In the genomic region with DNA sequence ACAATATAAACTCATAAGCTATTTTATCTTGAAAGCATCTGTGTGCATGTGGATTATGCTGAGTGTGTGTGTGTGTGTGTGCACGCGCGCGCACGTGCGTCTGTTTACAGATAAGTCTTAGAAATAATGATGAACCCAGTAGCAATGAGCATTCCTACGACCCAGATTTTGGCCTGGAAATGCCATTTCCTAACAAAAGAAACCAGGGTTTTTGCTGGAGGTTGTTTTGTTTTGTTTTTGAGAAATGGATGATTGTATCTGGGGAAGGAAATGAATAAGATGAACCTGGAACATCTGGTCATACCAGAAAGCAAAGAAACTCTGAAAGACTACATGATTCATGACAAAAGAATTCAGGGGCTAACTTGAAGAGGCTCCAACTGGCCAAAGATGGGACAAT, we compare ENCODE assay signal across 18 cellular contexts. TPM values are rescaled to one million over a fixed set of nuclear protein-coding genes. Genes with fewer than 3 reads are reported as not detected.
A peak's percentile ranks its signal among the peaks of the same experiment; 100 is the strongest.
DNase-seq lines count a peak whose midpoint lies in the region; ATAC-seq, FAIRE-seq and TF ChIP-seq lines count a peak whose summit lies in the region.
"Had no signal": no experiment of that assay in that cellular context is flagged by ENCODE, and none has a peak within 500 bp of the region (broad histone marks: within the 10 kb centered on the region; RNA-seq: fewer than 3 reads in every experiment).

No MANE protein-coding gene starts in this region.

- peaks cover 22% of the 10 kb centered on the region for H3K4me1 Mint-ChIP-seq in MCF 10A (ENCODE audit: insufficient read depth, unreplicated experiment)
- H3K4me1 Mint-ChIP-seq: immature natural killer cell, naive B cell had no signal

- H3K27ac ChIP-seq in breast epithelium (no peak overlapping the region), foreskin keratinocyte (no peak overlapping the region), testis (no peak overlapping the region)
- H3K27ac ChIP-seq: ascending aorta, skin epidermis, thyroid gland had no signal

- H3K36me3 Mint-ChIP-seq in MCF 10A (ENCODE audit: insufficient read depth, unreplicated experiment) = no peaks in the 10 kb centered on the region
- H3K36me3 Mint-ChIP-seq: immature natural killer cell, naive B cell had no signal

- POLR2A ChIA-PET in MCF 10A (lab: Yijun Ruan, JAX) = interaction anchor here (0.6 to 4.4 kb wide), 3 partner anchors 9 to 165 kb away, joined by 4 to 19 read pairs (median 4); a partner anchor contains a TSS

- H3K36me3 ChIP-seq in breast epithelium (no peaks in the 10 kb centered on the region), testis (ENCODE audit: low read depth, missing control alignments) (no peaks in the 10 kb centered on the region)
- H3K36me3 ChIP-seq: ascending aorta, thyroid gland had no signal

- WGBS in testis, 2 donors = 75 to 84% methylated on average over 7 of the region's 7 CpGs

- H3K9me3 ChIP-seq in breast epithelium (no peaks in the 10 kb centered on the region), testis (no peaks in the 10 kb centered on the region)
- H3K9me3 ChIP-seq: ascending aorta, thyroid gland had no signal

- peak; percentile 90 for ATAC-seq in foreskin keratinocyte

- peak overlapping the region; percentile 75 for H3K27ac Mint-ChIP-seq in MCF 10A (ENCODE audit: low read depth, unreplicated experiment)
- H3K27ac Mint-ChIP-seq: immature natural killer cell; naive B cell; T-helper 1 cell treated with Interleukin-12 subunit alpha and Interleukin-12 subunit beta and Interleukin-4 antibody, amounts not matched to agents 30 μg/mL and 1 μg/mL, for 36 hours had no signal

- H3K4me3 ChIP-seq in breast epithelium = no peak overlapping the region
- no peak overlapping the region for H3K4me3 ChIP-seq in astrocyte of the cerebellum (ENCODE audit: low read depth, low read length)
- H3K4me3 ChIP-seq in testis = no peak overlapping the region
- H3K4me3 ChIP-seq: ascending aorta, skin epidermis, thyroid gland had no signal

- DNase-seq in MCF 10A (ENCODE audit: unreplicated experiment) (peak; percentile 76), breast epithelium (ENCODE audit: low spot score in 2 of 2) (no peak), astrocyte of the cerebellum (ENCODE audit: low read depth) (peak; percentile 60), foreskin keratinocyte (peak; percentile 77 to 90), urothelium cell line (ENCODE audit: low spot score) (peak; percentile 7), testis (no peak), inferior parietal cortex (ENCODE audit: extremely low spot score) (no peak), NCI-H1694 treated with DMSO at 0.1 percent for 48 hours (lab: John Stamatoyannopoulos, UW) (no peak)
- DNase-seq: 8988T; activated CD4-positive, alpha-beta T cell treated with anti-CD3 and anti-CD28 coated beads, Interleukin-2, amount 50 U/mL, for 1 hour; immature natural killer cell; naive B cell; thyroid gland had no signal

- H3K27me3 ChIP-seq in breast epithelium (no peaks in the 10 kb centered on the region), foreskin keratinocyte (no peaks in the 10 kb centered on the region), testis (no peaks in the 10 kb centered on the region)
- H3K27me3 ChIP-seq: ascending aorta, thyroid gland had no signal

- TF ChIP-seq CTCF in MCF 10A (IDR thresholded peaks at IDR 0.05; ENCODE audit: unreplicated experiment) (no peak), breast epithelium (IDR thresholded peaks at IDR 0.05) (no peak), astrocyte of the cerebellum (IDR thresholded peaks at IDR 0.05; ENCODE audit: low read depth, low read length, missing control alignments) (no peak), foreskin keratinocyte (conservative IDR thresholded peaks at IDR 0.05) (no peak), testis (IDR thresholded peaks at IDR 0.05) (no peak)

- TF ChIP-seq POLR2A in breast epithelium (IDR thresholded peaks at IDR 0.05) (no peak), testis (IDR thresholded peaks at IDR 0.05) (no peak)

- CTCF ChIA-PET in MCF 10A (lab: Yijun Ruan, JAX) = interaction anchor here (0.7 to 2.3 kb wide), 5 partner anchors 44 to 1839 kb away, joined by 4 to 12 read pairs (median 5); no protein-coding TSS in a partner anchor

- no peak for FAIRE-seq in urothelium cell line (lab: Jason Lieb, UNC)
- FAIRE-seq: D721Med had no signal

- no TSS peak for BruUV-seq in MCF 10A (replicated peaks; lab: Mats Ljungman, UMichigan)

- H3K4me1 ChIP-seq in breast epithelium (no peaks in the 10 kb centered on the region), foreskin keratinocyte (peaks cover 16% of the 10 kb centered on the region), testis (no peaks in the 10 kb centered on the region)
- H3K4me1 ChIP-seq: ascending aorta, thyroid gland had no signal

- H3K4me3 Mint-ChIP-seq in MCF 10A (ENCODE audit: unreplicated experiment) = peak overlapping the region; percentile 1
- H3K4me3 Mint-ChIP-seq: immature natural killer cell; naive B cell; T-helper 1 cell treated with Interleukin-12 subunit alpha and Interleukin-12 subunit beta and Interleukin-4 antibody, amounts not matched to agents 30 μg/mL and 1 μg/mL, for 36 hours had no signal

- no peaks in the 10 kb centered on the region for H3K9me3 Mint-ChIP-seq in MCF 10A (ENCODE audit: unreplicated experiment)
- H3K9me3 Mint-ChIP-seq: immature natural killer cell; T-helper 1 cell treated with Interleukin-12 subunit alpha and Interleukin-12 subunit beta and Interleukin-4 antibody, amounts not matched to agents 30 μg/mL and 1 μg/mL, for 36 hours had no signal

- intact Hi-C loops in MCF 10A (cut with micrococcal nuclease) (loop anchor here (1.0 kb wide), 1 partner anchor 116 kb away; a partner anchor contains a TSS), breast epithelium (cut with DNase I; ENCODE audit: low total_unique reads) (no loop called here), testis (cut with DNase I; ENCODE audit: low total_unique reads) (no loop called here)

- no peaks in the 10 kb centered on the region for H3K27me3 Mint-ChIP-seq in MCF 10A (ENCODE audit: insufficient read depth, unreplicated experiment)

- in situ Hi-C loops in astrocyte of the cerebellum (cut with HindIII; ENCODE audit: low sequenced_read_pairs) = no loop called here

RNA-seq across cellular contexts. Expression of a gene that starts 22.1 kb away (rescaled TPM):
- total RNA-seq in MCF 10A (2022) (not detected in 2 replicates), breast epithelium (not detected), foreskin keratinocyte (not detected in 2 replicates), testis (under 1 TPM; 0.19 to 0.39 TPM)
- polyA plus RNA-seq in foreskin keratinocyte (not detected in 2 replicates), testis (ENCODE audit: insufficient read depth, low read depth, low replicate concordance) (3.6 TPM)
- total RNA-seq: ascending aorta, epithelial cell of proximal tubule, thyroid gland had no signal
- polyA plus RNA-seq: immature natural killer cell had no signal

RNA-seq across cellular contexts. Expression of a gene that starts 31.9 kb away (rescaled TPM):
- total RNA-seq in MCF 10A (2022) = not detected in 2 replicates
- under 1 TPM in 1 of 3 donors, not detected in 2; 0.15 TPM for total RNA-seq in breast epithelium
- not detected in 2 replicates for total RNA-seq in foreskin keratinocyte
- not detected in 2 replicates for polyA plus RNA-seq in foreskin keratinocyte
- total RNA-seq in testis = 1 to 10 TPM; 1.1 to 2.4 TPM
- 5.7 TPM for polyA plus RNA-seq in testis (ENCODE audit: insufficient read depth, low read depth, low replicate concordance)
- total RNA-seq: ascending aorta, epithelial cell of proximal tubule, thyroid gland had no signal
- polyA plus RNA-seq: immature natural killer cell had no signal

Comparison
In these comparisons a context has a peak if more than half of its experiments do, and no peak if none do; other contexts are left out.
1. DNase-seq: peak in MCF 10A (single experiment), astrocyte of the cerebellum (single experiment), foreskin keratinocyte (2 of 2) and urothelium cell line (single experiment); none in breast epithelium (0 of 2), testis (single experiment), inferior parietal cortex (single experiment) and NCI-H1694 treated with DMSO at 0.1 percent for 48 hours (single experiment).